ENCODE assay signal across 16 cellular contexts in the genomic region with DNA sequence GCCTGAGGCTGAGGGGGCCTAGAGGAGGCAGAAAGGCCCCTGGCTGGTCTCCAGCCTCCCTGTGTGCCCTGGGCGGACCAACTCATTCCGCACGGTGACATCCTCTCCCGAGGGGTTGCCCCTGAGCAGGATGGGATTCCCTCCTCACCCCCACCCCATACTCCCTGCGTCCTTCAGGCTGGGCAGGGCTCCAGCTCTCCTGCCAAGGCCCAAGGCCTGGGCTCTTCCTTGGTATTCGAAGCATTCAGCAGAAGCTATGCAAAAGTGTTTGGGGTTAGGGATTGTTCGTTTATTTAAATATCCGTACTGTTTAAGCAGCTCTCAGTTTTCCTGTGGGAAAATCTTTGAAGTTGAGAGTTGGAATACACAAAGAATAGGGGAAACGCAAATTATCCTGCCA.
"Had no signal": no experiment of that assay in that cellular context is flagged by ENCODE, and none has a peak within 500 bp of the region (broad histone marks: within the 10 kb centered on the region; RNA-seq: fewer than 3 reads in every experiment).

No MANE protein-coding gene starts in this region.

- H3K9me3 Mint-ChIP-seq: activated CD4-positive, alpha-beta memory T cell treated with anti-CD3 and anti-CD28 coated beads, Interleukin-2, amount 10 ng/mL, durations not matched to agents 7 days and 5 days; activated naive CD8-positive, alpha-beta T cell treated with anti-CD3 and anti-CD28 coated beads, Interleukin-2, amount 50 U/mL, for 24 hours; activated T-helper 1 cell treated with anti-CD3 and anti-CD28 coated beads, Interleukin-12 subunit alpha, Interleukin-12 subunit beta, Interleukin-2, Interleukin-4 antibody, amounts not matched to agents 30 ng/mL and 10 ng/mL and 1 ng/mL, durations not matched to agents 14 hours and 24 hours and 36 hours; central memory CD8-positive, alpha-beta T cell had no signal

- H3K4me3 Mint-ChIP-seq: activated CD4-positive, alpha-beta memory T cell treated with anti-CD3 and anti-CD28 coated beads, Interleukin-2, amount 10 ng/mL, durations not matched to agents 7 days and 5 days; activated naive CD8-positive, alpha-beta T cell treated with anti-CD3 and anti-CD28 coated beads, Interleukin-2, amount 50 U/mL, for 24 hours; activated T-helper 1 cell treated with anti-CD3 and anti-CD28 coated beads, Interleukin-12 subunit alpha, Interleukin-12 subunit beta, Interleukin-2, Interleukin-4 antibody, amounts not matched to agents 30 ng/mL and 10 ng/mL and 1 ng/mL, durations not matched to agents 14 hours and 24 hours and 36 hours; brain; central memory CD8-positive, alpha-beta T cell; nephron progenitor cell had no signal

- H3K4me1 ChIP-seq: foreskin keratinocyte had no signal

- H3K27me3 ChIP-seq: esophagus muscularis mucosa, ovary, transverse colon had no signal

- H3K4me1 Mint-ChIP-seq: activated CD4-positive, alpha-beta memory T cell treated with anti-CD3 and anti-CD28 coated beads, Interleukin-2, amount 10 ng/mL, durations not matched to agents 7 days and 5 days; activated naive CD8-positive, alpha-beta T cell treated with anti-CD3 and anti-CD28 coated beads, Interleukin-2, amount 50 U/mL, for 24 hours; central memory CD8-positive, alpha-beta T cell had no signal

- H3K36me3 ChIP-seq: esophagus muscularis mucosa, ovary, transverse colon had no signal

- H3K9me3 ChIP-seq: esophagus muscularis mucosa, ovary, transverse colon had no signal

- FAIRE-seq: islet of Langerhans had no signal

- H3K36me3 Mint-ChIP-seq: brain had no signal

- DNase-seq: activated CD4-positive, alpha-beta memory T cell treated with anti-CD3 and anti-CD28 coated beads, Interleukin-2, amount 10 ng/mL, durations not matched to agents 7 days and 5 days; activated naive CD4-positive, alpha-beta T cell treated with Interleukin-2 at 50 U/mL for 16 hours; activated naive CD8-positive, alpha-beta T cell treated with anti-CD3 and anti-CD28 coated beads, Interleukin-2, amount 50 U/mL, for 24 hours; foreskin keratinocyte; head of caudate nucleus; mesenchymal stem cell; nephron progenitor cell; stimulated activated CD4-positive, alpha-beta T cell treated with anti-CD3 and anti-CD28 coated beads, Interleukin-15, amount 100 ng/mL, for 24 hours; stimulated activated CD4-positive, alpha-beta T cell treated with anti-CD3 and anti-CD28 coated beads, Interleukin-4, amount 100 ng/mL, for 24 hours; transverse colon had no signal

- H3K27me3 Mint-ChIP-seq: activated CD4-positive, alpha-beta memory T cell treated with anti-CD3 and anti-CD28 coated beads, Interleukin-2, amount 10 ng/mL, durations not matched to agents 7 days and 5 days had no signal

- H3K27ac ChIP-seq: esophagus muscularis mucosa, foreskin keratinocyte, ovary, transverse colon had no signal

- H3K27ac Mint-ChIP-seq: activated CD4-positive, alpha-beta memory T cell treated with anti-CD3 and anti-CD28 coated beads, Interleukin-2, amount 10 ng/mL, durations not matched to agents 7 days and 5 days; activated naive CD8-positive, alpha-beta T cell treated with anti-CD3 and anti-CD28 coated beads, Interleukin-2, amount 50 U/mL, for 24 hours; activated T-helper 1 cell treated with anti-CD3 and anti-CD28 coated beads, Interleukin-12 subunit alpha, Interleukin-12 subunit beta, Interleukin-2, Interleukin-4 antibody, amounts not matched to agents 30 ng/mL and 10 ng/mL and 1 ng/mL, durations not matched to agents 14 hours and 24 hours and 36 hours; nephron progenitor cell had no signal

- H3K4me3 ChIP-seq: esophagus muscularis mucosa, ovary, transverse colon had no signal

- ATAC-seq: activated naive CD8-positive, alpha-beta T cell treated with anti-CD3 and anti-CD28 coated beads, Interleukin-2, amount 50 U/mL, for 24 hours; foreskin keratinocyte had no signal
